ENCODE assay signal across 8 cellular contexts in genomic region chr4:122732329-122733026, GRCh38. TPM values are rescaled to one million over a fixed set of nuclear protein-coding genes. Genes with fewer than 3 reads are reported as not detected.
DNase-seq lines count a peak whose midpoint lies in the region; ATAC-seq and TF ChIP-seq lines count a peak whose summit lies in the region.

TSS of gene BBS12 (plus strand) at chr4:122732704. CDS start at chr4:122741893, 9,189 bp downstream.

- H2AFZ ChIP-seq in KMS-11 (ENCODE audit: low read depth), result peak within 1 kb of the TSS; percentile 96

- peak within 1 kb of the TSS; percentile 45; the same call in 1 of the 2 replicates for H3K9ac ChIP-seq in KMS-11
- H3K9ac ChIP-seq in mucosa of stomach (ENCODE audit: low read length), result peak within 1 kb of the TSS; percentile 75

- H3K27me3 ChIP-seq in KMS-11 (ENCODE audit: insufficient read depth, low read depth), result no peaks in the 10 kb centered on the region
- no peaks in the 10 kb centered on the region for H3K27me3 ChIP-seq in mucosa of stomach (ENCODE audit: control insufficient read depth, insufficient read depth, low read length)

- TF ChIP-seq CTCF in KMS-11 (conservative IDR thresholded peaks at IDR 0.05; ENCODE audit: low read depth, low read length), result 0 out of 2 replicates have a peak, but pooled peaks have one; percentile 13

- ATAC-seq in GM21786 (IDR thresholded peaks at IDR 0.05; ENCODE audit: unreplicated experiment) (peak; percentile 100), esophagus mucosa (peak; percentile 100)

- peak within 1 kb of the TSS; percentile 69 for H3K27ac ChIP-seq in KMS-11

- H4K20me1 ChIP-seq in KMS-11 (ENCODE audit: insufficient read depth), result no peaks in the 10 kb centered on the region

- H3K4me3 ChIP-seq in KMS-11 (IDR thresholded peaks at IDR 0.05; ENCODE audit: insufficient read depth, low read depth, low read length) (peak within 1 kb of the TSS; percentile 59), mucosa of stomach (ENCODE audit: low read length) (peak within 1 kb of the TSS; percentile 49)

- H3K36me3 ChIP-seq in KMS-11 (ENCODE audit: insufficient read depth) (no peaks in the 10 kb centered on the region), mucosa of stomach (ENCODE audit: control insufficient read depth, insufficient read depth, low read length) (no peaks in the 10 kb centered on the region)

- no peaks in the 10 kb centered on the region for H3K9me3 ChIP-seq in mucosa of stomach (ENCODE audit: control insufficient read depth, low read length)

- DNase-seq in DMS79 treated with DMSO at 0.1 percent for 48 hours (lab: John Stamatoyannopoulos, UW), result peak; percentile 88
- peak; percentile 100 for DNase-seq in activated T-cell treated with anti-CD3 and anti-CD28 coated beads, Interleukin-2, amount 50 U/mL, for 48 hours
- DNase-seq in stimulated activated CD8-positive, alpha-beta memory T cell treated with anti-CD3 and anti-CD28 coated beads, Interleukin-4, amount 100 ng/mL, for 48 hours, result peak; percentile 99

- no peaks in the 10 kb centered on the region for H3K79me2 ChIP-seq in KMS-11 (ENCODE audit: insufficient read depth, low read depth)

- H3K4me2 ChIP-seq in KMS-11, result peak within 1 kb of the TSS; percentile 98

- H3K4me1 ChIP-seq in KMS-11 (ENCODE audit: low read depth, poor library complexity, severe bottlenecking), result peaks cover 21% of the 10 kb centered on the region
- H3K4me1 ChIP-seq in mucosa of stomach (ENCODE audit: control insufficient read depth, insufficient read depth, low read length), result peaks cover 8% of the 10 kb centered on the region

TF ChIP-seq in PFSK-1, 5 proteins besides CTCF, POLR2A, EP300 and RAD21:
- TF ChIP-seq TAF1 (IDR thresholded peaks at IDR 0.05; ENCODE audit: borderline replicate concordance, insufficient read depth, low read length), result no peak
- TF ChIP-seq FOXP2 (optimal IDR thresholded peaks at IDR 0.05; ENCODE audit: borderline replicate concordance, extremely low read depth, extremely low read length, insufficient read depth), result peak; percentile 21
- TF ChIP-seq POLR2AphosphoS5 (IDR thresholded peaks at IDR 0.05; ENCODE audit: low read depth, low read length), result no peak; the same call in 1 of the 2 replicates
- peak; percentile 66; the same call in 1 of the 2 replicates for TF ChIP-seq SIN3A (IDR thresholded peaks at IDR 0.05; ENCODE audit: borderline replicate concordance, insufficient read depth, low read length)
- TF ChIP-seq REST (IDR thresholded peaks at IDR 0.05; ENCODE audit: insufficient read depth in 1 of 2, low read depth in 2 of 2, low read length in 2 of 2), result 0 out of 4 replicates have a peak, but pooled peaks of 1 of the 2 experiments have one; percentile 52

RNA-seq across cellular contexts. Expression of gene BBS12, which starts in this region (rescaled TPM):
- 0.28 TPM for polyA plus RNA-seq in PFSK-1 (2012; ENCODE audit: insufficient read length, low read depth)
- 1.00 TPM for total RNA-seq in esophagus mucosa

Comparison
In these comparisons a context has a peak if more than half of its experiments do, and no peak if none do; other contexts are left out.
1. Peak in every context shown above with its lines: DNase-seq, ATAC-seq, H3K4me3 ChIP-seq and H3K27ac ChIP-seq.
2. Peak in ATAC-seq in esophagus mucosa; RNA of the gene not detected or under 1 TPM.